ENCODE assay signal across 12 cellular contexts in the genomic region with DNA sequence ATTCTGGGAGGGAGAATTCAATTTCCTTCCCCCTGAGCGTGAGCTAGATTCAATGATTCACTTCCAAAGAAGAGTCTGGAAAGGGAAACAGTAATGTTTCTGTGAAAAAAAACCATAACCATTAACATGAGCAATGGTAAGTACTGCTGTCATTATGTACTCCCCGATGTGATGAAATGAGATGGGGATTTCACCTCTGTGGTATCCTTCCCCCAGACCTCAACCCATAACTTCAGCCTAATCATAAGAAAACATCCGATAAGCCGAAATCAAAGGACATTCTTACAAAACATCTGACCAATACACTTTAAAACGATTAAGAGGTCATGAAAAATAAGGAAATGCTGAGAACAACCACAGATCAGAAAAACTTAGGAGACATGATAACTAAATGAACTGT. TPM values are rescaled to one million over a fixed set of nuclear protein-coding genes. Genes with fewer than 3 reads are reported as not detected.
DNase-seq lines count a peak whose midpoint lies in the region; ATAC-seq, FAIRE-seq and TF ChIP-seq lines count a peak whose summit lies in the region.
"Had no signal": no experiment of that assay in that cellular context is flagged by ENCODE, and none has a peak within 500 bp of the region (broad histone marks: within the 10 kb centered on the region; RNA-seq: fewer than 3 reads in every experiment).

No MANE protein-coding gene starts in this region.

- H3K27ac Mint-ChIP-seq in activated T-helper 1 cell treated with anti-CD3 and anti-CD28 coated beads, Interleukin-12 subunit alpha, Interleukin-12 subunit beta, Interleukin-2, Interleukin-4 antibody, amounts not matched to agents 30 ng/mL and 10 ng/mL and 1 ng/mL, durations not matched to agents 14 hours and 24 hours and 36 hours = peak overlapping the region; percentile 85
- no peak overlapping the region for H3K27ac Mint-ChIP-seq in neural progenitor cell

- peaks cover 11% of the 10 kb centered on the region for H3F3A ChIP-seq in SK-N-SH (replicated peaks; ENCODE audit: insufficient read depth)
- H3F3A ChIP-seq in neural progenitor cell (ENCODE audit: low read depth) = peaks cover 11% of the 10 kb centered on the region

- H3K4me3 ChIP-seq in SK-N-SH (ENCODE audit: low read depth in 2 of 2, low read length in 1 of 2) (no peak overlapping the region), neural progenitor cell (no peak overlapping the region)
- H3K4me3 ChIP-seq: breast epithelium had no signal

- peaks cover 0 to 6% of the 10 kb centered on the region in 2 experiments; a peak in 2 of 4 replicates for H3K4me1 ChIP-seq in SK-N-SH (ENCODE audit: control insufficient read depth in 1 of 2, insufficient read depth in 2 of 2, low read depth in 1 of 2, low read length in 1 of 2)
- peaks cover 12% of the 10 kb centered on the region for H3K4me1 ChIP-seq in neural progenitor cell
- H3K4me1 ChIP-seq: breast epithelium had no signal

- H3K79me2 ChIP-seq in SK-N-SH (ENCODE audit: insufficient read depth) = peaks cover 99% of the 10 kb centered on the region
- H3K79me2 ChIP-seq in neural progenitor cell (ENCODE audit: low read depth) = peaks cover 100% of the 10 kb centered on the region

- no peak overlapping the region for H3K4me2 ChIP-seq in SK-N-SH
- no peak overlapping the region for H3K4me2 ChIP-seq in neural progenitor cell

- peak; percentile 26 for ATAC-seq in SK-N-SH treated with all-trans-retinoic acid at 6 μM for 48 hours
- ATAC-seq in HG02763 (IDR thresholded peaks at IDR 0.05; ENCODE audit: unreplicated experiment) = peak; percentile 25
- ATAC-seq in HG03460 (IDR thresholded peaks at IDR 0.05; ENCODE audit: unreplicated experiment) = no peak

- H3K27ac ChIP-seq in SK-N-SH (ENCODE audit: low read depth in 2 of 2, low read length in 1 of 2) (no peak overlapping the region; a peak in 1 of 4 replicates), neural progenitor cell (peak overlapping the region; percentile 46)
- H3K27ac ChIP-seq: breast epithelium had no signal

- H3K9me2 ChIP-seq in SK-N-SH = no peaks in the 10 kb centered on the region

- H3K9me3 ChIP-seq in SK-N-SH (no peaks in the 10 kb centered on the region), neural progenitor cell (ENCODE audit: low read depth) (no peaks in the 10 kb centered on the region)
- H3K9me3 ChIP-seq: breast epithelium had no signal

- no peaks in the 10 kb centered on the region for H3K9me3 Mint-ChIP-seq in activated T-helper 1 cell treated with anti-CD3 and anti-CD28 coated beads, Interleukin-12 subunit alpha, Interleukin-12 subunit beta, Interleukin-2, Interleukin-4 antibody, amounts not matched to agents 30 ng/mL and 10 ng/mL and 1 ng/mL, durations not matched to agents 14 hours and 24 hours and 36 hours
- H3K9me3 Mint-ChIP-seq in neural progenitor cell = no peaks in the 10 kb centered on the region

- FAIRE-seq in frontal cortex (lab: Jason Lieb, UNC) = no peak
- FAIRE-seq: A204.1 had no signal

- TF ChIP-seq CTCF in SK-N-SH (IDR thresholded peaks at IDR 0.05) (no peak), neural progenitor cell (IDR thresholded peaks at IDR 0.05) (no peak)

- intact Hi-C loops in activated T-helper 1 cell treated with anti-CD3 and anti-CD28 coated beads, Interleukin-12 subunit alpha, Interleukin-12 subunit beta, Interleukin-2, Interleukin-4 antibody, amounts not matched to agents 30 ng/mL and 10 ng/mL and 1 ng/mL, durations not matched to agents 14 hours and 24 hours and 36 hours (cut with micrococcal nuclease) = loop anchor here (1.0 to 10.0 kb wide), 5 partner anchors 25 to 282 kb away; no protein-coding TSS in a partner anchor

- DNase-seq in SK-N-SH = no peak
- no peak for DNase-seq in activated T-helper 1 cell treated with anti-CD3 and anti-CD28 coated beads, Interleukin-12 subunit alpha, Interleukin-12 subunit beta, Interleukin-2, Interleukin-4 antibody, amounts not matched to agents 30 ng/mL and 10 ng/mL and 1 ng/mL, durations not matched to agents 14 hours and 24 hours and 36 hours (ENCODE audit: low spot score)
- no peak for DNase-seq in neural progenitor cell (ENCODE audit: low spot score)
- DNase-seq in nucleus accumbens (lab: John Stamatoyannopoulos, UW) = no peak
- DNase-seq in frontal cortex (ENCODE audit: low spot score in 2 of 2) = no peak
- DNase-seq: NCI-H2171 treated with DMSO at 0.1 percent for 48 hours, occipital lobe had no signal

- WGBS in SK-N-SH (ENCODE audit: low lambda C conversion rate) = 88% methylated on average over 5 of the region's 5 CpGs

- POLR2A ChIA-PET in SK-N-SH (lab: Yijun Ruan, JAX) = no interaction called here

- H3K9ac ChIP-seq in SK-N-SH (no peak overlapping the region), neural progenitor cell (no peak overlapping the region)

- peaks cover 81% of the 10 kb centered on the region for H4K20me1 ChIP-seq in SK-N-SH (ENCODE audit: insufficient read depth)
- peaks cover 99% of the 10 kb centered on the region for H4K20me1 ChIP-seq in neural progenitor cell (ENCODE audit: low read depth)

- no peaks in the 10 kb centered on the region for H3K36me3 ChIP-seq in SK-N-SH (replicated peaks in 1 of 2; ENCODE audit: control insufficient read depth in 1 of 2, insufficient read depth in 2 of 2, low read length in 1 of 2)
- no peaks in the 10 kb centered on the region for H3K36me3 ChIP-seq in neural progenitor cell
- H3K36me3 ChIP-seq: breast epithelium had no signal

- peaks cover 8% of the 10 kb centered on the region for H3K36me3 Mint-ChIP-seq in activated T-helper 1 cell treated with anti-CD3 and anti-CD28 coated beads, Interleukin-12 subunit alpha, Interleukin-12 subunit beta, Interleukin-2, Interleukin-4 antibody, amounts not matched to agents 30 ng/mL and 10 ng/mL and 1 ng/mL, durations not matched to agents 14 hours and 24 hours and 36 hours (ENCODE audit: low read depth)
- H3K36me3 Mint-ChIP-seq in neural progenitor cell = peaks cover 21% of the 10 kb centered on the region

- CTCF ChIA-PET in SK-N-SH (lab: Yijun Ruan, JAX) = interaction anchor here (0.5 to 3.1 kb wide), 53 partner anchors 8 to 591 kb away, joined by 3 to 37 read pairs (median 4); a partner anchor contains a TSS

- peaks cover 46% of the 10 kb centered on the region for H3K4me1 Mint-ChIP-seq in activated T-helper 1 cell treated with anti-CD3 and anti-CD28 coated beads, Interleukin-12 subunit alpha, Interleukin-12 subunit beta, Interleukin-2, Interleukin-4 antibody, amounts not matched to agents 30 ng/mL and 10 ng/mL and 1 ng/mL, durations not matched to agents 14 hours and 24 hours and 36 hours (ENCODE audit: low read depth)
- H3K4me1 Mint-ChIP-seq in neural progenitor cell = peaks cover 11% of the 10 kb centered on the region

- TF ChIP-seq RAD21 in SK-N-SH (IDR thresholded peaks at IDR 0.05; ENCODE audit: low read length) = no peak

- H3K27me3 ChIP-seq in SK-N-SH (ENCODE audit: insufficient read depth) = no peaks in the 10 kb centered on the region
- H3K27me3 ChIP-seq in neural progenitor cell = no peaks in the 10 kb centered on the region
- H3K27me3 ChIP-seq: breast epithelium had no signal

- H2AFZ ChIP-seq in SK-N-SH (ENCODE audit: low read depth) (no peak overlapping the region), neural progenitor cell (replicated peaks) (no peak overlapping the region)

- no peak for TF ChIP-seq EP300 in SK-N-SH (IDR thresholded peaks at IDR 0.05; ENCODE audit: borderline replicate concordance in 1 of 2, low read depth in 1 of 2, low read length in 1 of 2)

- peak overlapping the region; percentile 40 for H3K4me3 Mint-ChIP-seq in activated T-helper 1 cell treated with anti-CD3 and anti-CD28 coated beads, Interleukin-12 subunit alpha, Interleukin-12 subunit beta, Interleukin-2, Interleukin-4 antibody, amounts not matched to agents 30 ng/mL and 10 ng/mL and 1 ng/mL, durations not matched to agents 14 hours and 24 hours and 36 hours
- no peak overlapping the region for H3K4me3 Mint-ChIP-seq in neural progenitor cell

- no peaks in the 10 kb centered on the region for H3K27me3 Mint-ChIP-seq in activated T-helper 1 cell treated with anti-CD3 and anti-CD28 coated beads, Interleukin-12 subunit alpha, Interleukin-12 subunit beta, Interleukin-2, Interleukin-4 antibody, amounts not matched to agents 30 ng/mL and 10 ng/mL and 1 ng/mL, durations not matched to agents 14 hours and 24 hours and 36 hours (ENCODE audit: insufficient read depth)
- no peaks in the 10 kb centered on the region for H3K27me3 Mint-ChIP-seq in neural progenitor cell (ENCODE audit: insufficient read depth, low read depth)

TF ChIP-seq in SK-N-SH treated with all-trans-retinoic acid at 6 μM for 48 hours, 23 proteins besides CTCF, POLR2A, EP300 and RAD21 (continues in another document):
- no peak for TF ChIP-seq ARNTL (CRISPR knock-in tag; IDR thresholded peaks at IDR 0.05; ENCODE audit: borderline replicate concordance, low read depth)
- no peak for TF ChIP-seq SNAI2 (CRISPR knock-in tag; IDR thresholded peaks at IDR 0.05)

TF ChIP-seq in SK-N-SH, 30 proteins besides CTCF, POLR2A, EP300 and RAD21:
- no peak for TF ChIP-seq CHD2 (IDR thresholded peaks at IDR 0.05; ENCODE audit: low read length, partially characterized antibody)
- TF ChIP-seq FOSL2 (IDR thresholded peaks at IDR 0.05; ENCODE audit: borderline replicate concordance, low read depth) = no peak
- no peak for TF ChIP-seq MEF2A (IDR thresholded peaks at IDR 0.05; ENCODE audit: borderline replicate concordance, low read depth)
- no peak for TF ChIP-seq SMC3 (IDR thresholded peaks at IDR 0.05; ENCODE audit: low read depth, low read length)

RNA-seq across cellular contexts. Expression of a gene that starts 27.2 kb away (rescaled TPM):
- polyA plus RNA-seq in SK-N-SH (2012; rRNA removed) = 30.6 and 32.7 TPM in 2 replicates
- 27.1 and 28.1 TPM in 2 replicates for polyA plus RNA-seq in SK-N-SH (2012; cell fraction: cytosol; rRNA removed)
- polyA plus RNA-seq in SK-N-SH (2012; cell fraction: nucleus; rRNA removed) = 56.9 and 84.1 TPM in 2 replicates
- total RNA-seq in activated T-helper 1 cell treated with anti-CD3 and anti-CD28 coated beads, Interleukin-12 subunit alpha, Interleukin-12 subunit beta, Interleukin-2, Interleukin-4 antibody, amounts not matched to agents 30 ng/mL and 10 ng/mL and 1 ng/mL, durations not matched to agents 14 hours and 24 hours and 36 hours = 97.5 and 101 TPM in 2 replicates
- total RNA-seq in neural progenitor cell (ENCODE audit: low replicate concordance) (86.7 and 112 TPM in 2 replicates), frontal cortex (38.7 TPM)
